In genomic region chr7:83663131-83663530, GRCh38 we compare ENCODE assay signal across 25 cellular contexts. TPM values are rescaled to one million over a fixed set of nuclear protein-coding genes. Genes with fewer than 3 reads are reported as not detected.
"Had no signal": no experiment of that assay in that cellular context is flagged by ENCODE, and none has a peak within 500 bp of the region (broad histone marks: within the 10 kb centered on the region; RNA-seq: fewer than 3 reads in every experiment).

No MANE protein-coding gene starts in this region.

- H3K4me3 ChIP-seq: ovary, psoas muscle, right lobe of liver, sigmoid colon, stomach, thoracic aorta, thyroid gland, tibial nerve, upper lobe of right lung, uterus had no signal

- FAIRE-seq: small intestine had no signal

- DNase-seq: naive B cell; naive thymus-derived CD8-positive, alpha-beta T cell; nephron progenitor cell; occipital lobe; ovary; psoas muscle; right cardiac atrium; right lobe of liver; sigmoid colon; small intestine; stimulated activated CD4-positive, alpha-beta T cell treated with anti-CD3 and anti-CD28 coated beads, Interleukin-15, amount 100 ng/mL, for 24 hours; stimulated activated CD4-positive, alpha-beta T cell treated with anti-CD3 and anti-CD28 coated beads, Interleukin-2, amount 100 ng/mL, for 24 hours; stimulated activated CD4-positive, alpha-beta T cell treated with anti-CD3 and anti-CD28 coated beads, Interleukin-2, amount 100 ng/mL, for 48 hours; stimulated activated CD4-positive, alpha-beta T cell treated with anti-CD3 and anti-CD28 coated beads, Interleukin-4, amount 100 ng/mL, for 4 hours; stimulated activated CD8-positive, alpha-beta memory T cell treated with anti-CD3 and anti-CD28 coated beads, Interleukin-4, amount 100 ng/mL, for 48 hours; stimulated activated naive B cell treated with anti-CD40 and anti-IgM and Interleukin-4, amounts not matched to agents 10 μg/mL and 1 μg/mL and 100 μg/mL, for 72 hours; stimulated activated naive CD4-positive, alpha-beta T cell treated with Interleukin-2 at 50 U/mL for 16 hours; stomach; thyroid gland; upper lobe of right lung; uterus had no signal

- H2AFZ ChIP-seq: parathyroid adenoma had no signal

- H3K79me2 ChIP-seq: parathyroid adenoma had no signal

- H3K9me3 ChIP-seq: ovary, psoas muscle, right lobe of liver, sigmoid colon, stomach, thoracic aorta, thyroid gland, tibial nerve, upper lobe of right lung, uterus had no signal

- H3K4me1 ChIP-seq: parathyroid adenoma, psoas muscle, right lobe of liver, sigmoid colon, stomach, thyroid gland, tibial nerve, upper lobe of right lung, uterus had no signal

- H3K27me3 ChIP-seq: ovary, right lobe of liver, sigmoid colon, stomach, thyroid gland, tibial nerve, upper lobe of right lung, uterus had no signal

- H3K9ac ChIP-seq: parathyroid adenoma had no signal

- H3K36me3 ChIP-seq: ovary, right lobe of liver, sigmoid colon, stomach, thoracic aorta, thyroid gland, tibial nerve, upper lobe of right lung, uterus had no signal

- H3K27ac ChIP-seq: ovary, parathyroid adenoma, psoas muscle, right lobe of liver, sigmoid colon, stomach, thoracic aorta, thyroid gland, tibial nerve, upper lobe of right lung, uterus had no signal

- ATAC-seq: naive thymus-derived CD8-positive, alpha-beta T cell; natural killer cell treated with Interleukin-12 subunit alpha and Interleukin-12 subunit beta and Interleukin-15 and Interleukin-18, amount 100 ng/mL, for 72 hours; psoas muscle; right cardiac atrium; right lobe of liver; stimulated activated naive B cell treated with anti-CD40 and anti-IgM and Interleukin-4, amounts not matched to agents 10 μg/mL and 1 μg/mL and 100 μg/mL, for 72 hours; upper lobe of right lung had no signal

RNA-seq across cellular contexts. Expression of gene SEMA3E, which starts 14.2 kb away (rescaled TPM):
- total RNA-seq: naive thymus-derived CD8-positive, alpha-beta T cell; natural killer cell treated with Interleukin-12 subunit alpha and Interleukin-12 subunit beta and Interleukin-15 and Interleukin-18, amount 100 ng/mL, for 72 hours had no signal
- polyA plus RNA-seq: naive thymus-derived CD8-positive, alpha-beta T cell had no signal
